Comparison of ENCODE assay signal across 1 cellular context in genomic region chr6:155354167-155354566, GRCh38.
TF ChIP-seq lines count a peak whose summit lies in the region.

No MANE protein-coding gene starts in this region.

TF ChIP-seq in K562, 482 proteins besides CTCF, POLR2A, EP300 and RAD21:
- TF ChIP-seq ZNF280A (IDR thresholded peaks at IDR 0.05; ENCODE audit: low read depth, partially characterized antibody): peak; percentile 27
- TF ChIP-seq CHD4 (IDR thresholded peaks at IDR 0.05; ENCODE audit: insufficient read depth, insufficient replicate concordance, low read depth, low read length, poor library complexity, severe bottlenecking): no peak
- 0 out of 2 replicates have a peak, but pooled peaks have one; percentile 58 for TF ChIP-seq CBX5 (IDR thresholded peaks at IDR 0.05; ENCODE audit: borderline replicate concordance, low read depth)
- TF ChIP-seq TSHZ1 (CRISPR knock-in tag; IDR thresholded peaks at IDR 0.05): no peak
- TF ChIP-seq HLTF (IDR thresholded peaks at IDR 0.05): peak; percentile 86
- peak in 1 of 2 experiments; percentile 47; a peak in 1 of 4 replicates for TF ChIP-seq TRIM24 (IDR thresholded peaks at IDR 0.05)
- peak in 1 of 2 experiments; percentile 91; a peak in 2 of 3 replicates for TF ChIP-seq CBX3 (IDR thresholded peaks at IDR 0.05; ENCODE audit: borderline replicate concordance in 1 of 2, low read length in 2 of 2)
- peak; percentile 97 for TF ChIP-seq TRIM28 (IDR thresholded peaks at IDR 0.05)
- 0 out of 2 replicates have a peak, but pooled peaks have one; percentile 38 for TF ChIP-seq ZNF280B (CRISPR knock-in tag; IDR thresholded peaks at IDR 0.05)
